8 cellular contexts compared by ENCODE assay signal in genomic region chr10:80460399-80461207, GRCh38. TPM values are rescaled to one million over a fixed set of nuclear protein-coding genes. Genes with fewer than 3 reads are reported as not detected.
DNase-seq lines count a peak whose midpoint lies in the region; ATAC-seq, FAIRE-seq and TF ChIP-seq lines count a peak whose summit lies in the region.

No MANE protein-coding gene starts in this region.

- POLR2A ChIA-PET in activated B cell treated with CpG ODN at 0.5 μM for 24 hours (lab: Charles Lee) = interaction anchor here (0.8 to 1.4 kb wide), 3 partner anchors 10 to 52 kb away, joined by 3 read pairs; partner anchors contain the start of gene PRXL2A

- no peaks in the 10 kb centered on the region for H3K27me3 ChIP-seq in pancreas

- DNase-seq in AG20443 (ENCODE audit: low spot score) (peak; percentile 47), HPDE6-E6E7 (ENCODE audit: extremely low spot score) (peak; percentile 90), activated B cell treated with CpG ODN at 0.5 μM for 24 hours (no peak), head of caudate nucleus (peak in 27 of 42 donors; percentile 28 to 76 (median 56)), pancreas (peak; percentile 75 to 93 (median 92))

- no peaks in the 10 kb centered on the region for H3K9me3 Mint-ChIP-seq in activated B cell treated with CpG ODN at 0.5 μM for 24 hours

- no peak for FAIRE-seq in pancreas (lab: Jason Lieb, UNC)

- peaks cover 97% of the 10 kb centered on the region for H3K4me1 Mint-ChIP-seq in activated B cell treated with CpG ODN at 0.5 μM for 24 hours

- H3K9me3 ChIP-seq in pancreas = no peaks in the 10 kb centered on the region

- H3K27ac ChIP-seq in pancreas = peak overlapping the region; percentile 67 to 85 (median 81)

- peak overlapping the region in 1 of 4 donors; percentile 10 for H3K4me3 ChIP-seq in pancreas

- 7 to 10% methylated on average over 6 of the region's 6 CpGs for WGBS in pancreas, 2 donors

- no peaks in the 10 kb centered on the region for H3K36me3 ChIP-seq in pancreas

- intact Hi-C loops in activated B cell treated with CpG ODN at 0.5 μM for 24 hours (cut with micrococcal nuclease) (no loop called here), head of caudate nucleus (cut with DNase I) (no loop called here), pancreas (cut with DNase I) (no loop called here)

- H3K4me1 ChIP-seq in pancreas = peaks cover 64 to 91% (median 72%) of the 10 kb centered on the region in 3 donors

- H3K27ac Mint-ChIP-seq in activated B cell treated with CpG ODN at 0.5 μM for 24 hours = peak overlapping the region; percentile 77

- H3K36me3 Mint-ChIP-seq in activated B cell treated with CpG ODN at 0.5 μM for 24 hours (ENCODE audit: low read depth) = no peaks in the 10 kb centered on the region

- no peak for ATAC-seq in activated B cell treated with CpG ODN at 0.5 μM for 24 hours (ENCODE audit: low read depth)
- peak; percentile 87 to 92 (median 90) for ATAC-seq in pancreas
- ATAC-seq in GM19328 (IDR thresholded peaks at IDR 0.05; ENCODE audit: unreplicated experiment) = no peak
- ATAC-seq in HG02981 (IDR thresholded peaks at IDR 0.05; ENCODE audit: unreplicated experiment) = no peak
- no peak for ATAC-seq in HG03442 (IDR thresholded peaks at IDR 0.05; ENCODE audit: unreplicated experiment)

- H3K4me3 Mint-ChIP-seq in activated B cell treated with CpG ODN at 0.5 μM for 24 hours = peak overlapping the region; percentile 21

- H3K27me3 Mint-ChIP-seq in activated B cell treated with CpG ODN at 0.5 μM for 24 hours = no peaks in the 10 kb centered on the region

- CTCF ChIA-PET in activated B cell treated with CpG ODN at 0.5 μM for 24 hours (lab: Charles Lee) = interaction anchor here (0.8 to 2.3 kb wide), 4 partner anchors 38 to 54 kb away, joined by 3 to 15 read pairs (median 8); no protein-coding TSS in a partner anchor

- no peak for TF ChIP-seq CTCF in activated B cell treated with CpG ODN at 0.5 μM for 24 hours (IDR thresholded peaks at IDR 0.05)
- no peak for TF ChIP-seq CTCF in pancreas (IDR thresholded peaks at IDR 0.05)

RNA-seq across cellular contexts. Expression of gene TSPAN14, which starts 6.5 kb away (rescaled TPM):
- total RNA-seq in activated B cell treated with CpG ODN at 0.5 μM for 24 hours (18.9 and 20.7 TPM in 2 replicates), pancreas (10 to 100 TPM; 20.5 to 61.9 (median 26.2) TPM)
- 10 to 100 TPM; 10.6 to 18.8 TPM for polyA plus RNA-seq in pancreas

RNA-seq across cellular contexts. Expression of gene PRXL2A, which starts 52.3 kb away (rescaled TPM):
- total RNA-seq in activated B cell treated with CpG ODN at 0.5 μM for 24 hours (8.5 and 10.3 TPM in 2 replicates), pancreas (10 to 100 TPM; 18.2 to 39.8 (median 26.8) TPM)
- 10 to 100 TPM; 18.6 to 38.4 TPM for polyA plus RNA-seq in pancreas

Comparison
In these comparisons a context has a peak if more than half of its experiments do, and no peak if none do; other contexts are left out.
1. ATAC-seq: peak in pancreas (4 of 4); none in activated B cell treated with CpG ODN at 0.5 μM for 24 hours (single experiment), GM19328 (single experiment), HG02981 (single experiment) and HG03442 (single experiment).